ENCODE assay signal across 8 cellular contexts in genomic region chr5:103258368-103258956, GRCh38. TPM values are rescaled to one million over a fixed set of nuclear protein-coding genes. Genes with fewer than 3 reads are reported as not detected.
DNase-seq lines count a peak whose midpoint lies in the region; ATAC-seq and TF ChIP-seq lines count a peak whose summit lies in the region.

MACIR (plus strand) TSS chr5:103258763; CDS start chr5:103275920, 17,157 bp downstream.

- DNase-seq in NCI-H526 (lab: John Stamatoyannopoulos, UW) (peak; percentile 89 to 97), colonic mucosa (peak; percentile 98), kidney tubule cell (ENCODE audit: low spot score) (peak; percentile 99)
- DNase-seq in activated CD4-positive, alpha-beta T cell treated with anti-CD3 and anti-CD28 coated beads, Interleukin-2, amount 10 ng/mL, durations not matched to agents 24 days and 14 days, result peak; percentile 98
- peak; percentile 75 to 83 for DNase-seq in stimulated activated CD4-positive, alpha-beta T cell treated with anti-CD3 and anti-CD28 coated beads, Interleukin-1b, Interleukin-23, amount 100 ng/mL, for 1 hour (ENCODE audit: low read depth in 2 of 2)

- H3K27ac ChIP-seq in BLaER1, result peak within 1 kb of the TSS; percentile 90
- peak within 1 kb of the TSS; percentile 96 for H3K27ac ChIP-seq in colonic mucosa

- peaks cover 23% of the 10 kb centered on the region for H3K4me1 Mint-ChIP-seq in activated CD4-positive, alpha-beta T cell treated with anti-CD3 and anti-CD28 coated beads, Interleukin-2, amount 10 ng/mL, durations not matched to agents 24 days and 14 days

- H3K27ac Mint-ChIP-seq in activated CD4-positive, alpha-beta T cell treated with anti-CD3 and anti-CD28 coated beads, Interleukin-2, amount 10 ng/mL, durations not matched to agents 24 days and 14 days, result peak within 1 kb of the TSS; percentile 87

- H3K36me3 Mint-ChIP-seq in activated CD4-positive, alpha-beta T cell treated with anti-CD3 and anti-CD28 coated beads, Interleukin-2, amount 10 ng/mL, durations not matched to agents 24 days and 14 days (ENCODE audit: low read depth), result peaks cover 2% of the 10 kb centered on the region

- H3K36me3 ChIP-seq in BLaER1 (no peaks in the 10 kb centered on the region), colonic mucosa (no peaks in the 10 kb centered on the region)

- H3K27me3 Mint-ChIP-seq in activated CD4-positive, alpha-beta T cell treated with anti-CD3 and anti-CD28 coated beads, Interleukin-2, amount 10 ng/mL, durations not matched to agents 24 days and 14 days, result peaks cover 14% of the 10 kb centered on the region

- peak within 1 kb of the TSS; percentile 88 for H3K4me3 Mint-ChIP-seq in activated CD4-positive, alpha-beta T cell treated with anti-CD3 and anti-CD28 coated beads, Interleukin-2, amount 10 ng/mL, durations not matched to agents 24 days and 14 days

- H3K9ac ChIP-seq in BLaER1 (peak within 1 kb of the TSS; percentile 91), colonic mucosa (ENCODE audit: low read depth in 2 of 2, low read length in 2 of 2) (peak within 1 kb of the TSS; percentile 90 to 94)

- H3K4me2 ChIP-seq in BLaER1, result peak within 1 kb of the TSS; percentile 87

- H3K9me3 Mint-ChIP-seq in activated CD4-positive, alpha-beta T cell treated with anti-CD3 and anti-CD28 coated beads, Interleukin-2, amount 10 ng/mL, durations not matched to agents 24 days and 14 days, result no peaks in the 10 kb centered on the region

- H3K4me3 ChIP-seq in BLaER1, result peak within 1 kb of the TSS; percentile 96
- H3K4me3 ChIP-seq in colonic mucosa, result peak within 1 kb of the TSS; percentile 91

- peak; percentile 82 for ATAC-seq in GM19324 (IDR thresholded peaks at IDR 0.05; ENCODE audit: low FRiP score, unreplicated experiment)
- ATAC-seq in HG03460 (IDR thresholded peaks at IDR 0.05; ENCODE audit: unreplicated experiment), result peak; percentile 76

- H3K4me1 ChIP-seq in BLaER1, result peaks cover 38% of the 10 kb centered on the region
- peaks cover 11% of the 10 kb centered on the region for H3K4me1 ChIP-seq in colonic mucosa

- no peaks in the 10 kb centered on the region for H3K9me3 ChIP-seq in BLaER1
- no peaks in the 10 kb centered on the region for H3K9me3 ChIP-seq in colonic mucosa

- no peak for TF ChIP-seq CTCF in colonic mucosa (IDR thresholded peaks at IDR 0.05)

- intact Hi-C loops in activated CD4-positive, alpha-beta T cell treated with anti-CD3 and anti-CD28 coated beads, Interleukin-2, amount 10 ng/mL, durations not matched to agents 24 days and 14 days (cut with micrococcal nuclease), result loop anchor here (1.0 to 5.0 kb wide), 5 partner anchors 46 to 496 kb away; partner anchors contain the start of genes GIN1 and PPIP5K2
- intact Hi-C loops in colonic mucosa (cut with DNase I), result no loop called here

- H3K27me3 ChIP-seq in BLaER1 (no peaks in the 10 kb centered on the region), colonic mucosa (no peaks in the 10 kb centered on the region)

- H4K20me1 ChIP-seq in BLaER1, result peaks cover 26% of the 10 kb centered on the region

RNA-seq across cellular contexts. Expression of gene MACIR, which starts in this region (rescaled TPM):
- 12.1 and 13.3 TPM in 2 replicates for total RNA-seq in activated CD4-positive, alpha-beta T cell treated with anti-CD3 and anti-CD28 coated beads, Interleukin-2, amount 10 ng/mL, durations not matched to agents 24 days and 14 days
- 10 to 100 TPM; 48.2 to 53.1 TPM for total RNA-seq in colonic mucosa

Comparison
In these comparisons a context has a peak if more than half of its experiments do, and no peak if none do; other contexts are left out.
1. Peak in every context shown above with its lines: DNase-seq, ATAC-seq, H3K4me3 ChIP-seq and H3K27ac ChIP-seq.